Comparison of ENCODE assay signal across 9 cellular contexts in genomic region chr11:20156280-20156875, GRCh38. TPM values are rescaled to one million over a fixed set of nuclear protein-coding genes. Genes with fewer than 3 reads are reported as not detected.
A peak's percentile ranks its signal among the peaks of the same experiment; 100 is the strongest.
DNase-seq lines count a peak whose midpoint lies in the region; ATAC-seq, FAIRE-seq and TF ChIP-seq lines count a peak whose summit lies in the region.
"Had no signal": no experiment of that assay in that cellular context is flagged by ENCODE, and none has a peak within 500 bp of the region (broad histone marks: within the 10 kb centered on the region; RNA-seq: fewer than 3 reads in every experiment).

No MANE protein-coding gene starts in this region.

- POLR2A ChIA-PET in HepG2 (lab: Yijun Ruan, JAX) = no interaction called here
- POLR2A ChIA-PET in PC-9 (lab: Charles Lee; ENCODE audit: unreplicated experiment) = no interaction called here

- H3K27me3 Mint-ChIP-seq in stimulated activated naive CD8-positive, alpha-beta T cell treated with anti-CD3 and anti-CD28 coated beads, Interleukin-15, Interleukin-2, amounts not matched to agents 100 ng/mL and 50 ng/mL, for 24 hours = peaks cover 63% of the 10 kb centered on the region

- H3K36me3 ChIP-seq in HepG2 (replicated peaks in 1 of 2; ENCODE audit: control insufficient read depth in 1 of 2, insufficient read depth in 2 of 2, low read length in 2 of 2) (no peaks in the 10 kb centered on the region), PC-9 (ENCODE audit: low read depth) (no peaks in the 10 kb centered on the region)

- peak overlapping the region; percentile 60 for H3K4me3 Mint-ChIP-seq in stimulated activated naive CD8-positive, alpha-beta T cell treated with anti-CD3 and anti-CD28 coated beads, Interleukin-15, Interleukin-2, amounts not matched to agents 100 ng/mL and 50 ng/mL, for 24 hours

- peaks cover 7% of the 10 kb centered on the region for H3K36me3 Mint-ChIP-seq in stimulated activated naive CD8-positive, alpha-beta T cell treated with anti-CD3 and anti-CD28 coated beads, Interleukin-15, Interleukin-2, amounts not matched to agents 100 ng/mL and 50 ng/mL, for 24 hours (ENCODE audit: low read depth)

- H3K27ac ChIP-seq in HepG2 (ENCODE audit: extremely low read length, insufficient read depth, low read length) (no peak overlapping the region), PC-9 (no peak overlapping the region)
- H3K27ac ChIP-seq: 22Rv1 had no signal

- H3K27me3 ChIP-seq in HepG2 (ENCODE audit: control insufficient read depth in 1 of 2, insufficient read depth in 2 of 2, low read length in 2 of 2) = peaks cover 11 to 72% of the 10 kb centered on the region in 2 experiments
- peaks cover 39% of the 10 kb centered on the region for H3K27me3 ChIP-seq in PC-9 (ENCODE audit: insufficient read depth, low read depth)

- no peak for TF ChIP-seq POLR2A in HepG2 (IDR thresholded peaks at IDR 0.05; ENCODE audit: insufficient read depth in 1 of 2, low read depth in 2 of 2, low read length in 2 of 2)

- in situ Hi-C loops in HepG2 (cut with HindIII; ENCODE audit: extremely low pct_ligation_motif_present, low pct_unique_long_range_greater_than_20kb) = no loop called here

- no peak overlapping the region for H3K27ac Mint-ChIP-seq in stimulated activated naive CD8-positive, alpha-beta T cell treated with anti-CD3 and anti-CD28 coated beads, Interleukin-15, Interleukin-2, amounts not matched to agents 100 ng/mL and 50 ng/mL, for 24 hours

- TF ChIP-seq EP300 in HepG2 (IDR thresholded peaks at IDR 0.05; ENCODE audit: low read depth in 2 of 2, low read length in 2 of 2) (no peak), HepG2 (CRISPR knock-in tag; IDR thresholded peaks at IDR 0.05; ENCODE audit: borderline replicate concordance) (no peak)

- FAIRE-seq in HepG2 (lab: Jason Lieb, UNC) = no peak

- peak; percentile 14 for DNase-seq in DMS 273 (lab: John Stamatoyannopoulos, UW; ENCODE audit: unreplicated experiment)
- no peak for DNase-seq in DMS 273 treated with DMSO at 0.1 percent for 48 hours (lab: John Stamatoyannopoulos, UW)
- peak; percentile 58 to 61 for DNase-seq in activated T-cell treated with anti-CD3 and anti-CD28 coated beads, Interleukin-2, amount 50 U/mL, for 48 hours
- DNase-seq in HepG2 (ENCODE audit: low spot score) = no peak
- no peak for DNase-seq in DMS153 treated with DMSO at 0.1 percent for 48 hours (lab: John Stamatoyannopoulos, UW; ENCODE audit: unreplicated experiment)
- no peak for DNase-seq in PC-9

- no peaks in the 10 kb centered on the region for H3F3A ChIP-seq in PC-9 (ENCODE audit: insufficient read depth, low read depth)

- ATAC-seq in HepG2 (peak; percentile 35), HG02678 (IDR thresholded peaks at IDR 0.05; ENCODE audit: unreplicated experiment) (no peak)

- peaks cover 12% of the 10 kb centered on the region for H3K9me3 Mint-ChIP-seq in stimulated activated naive CD8-positive, alpha-beta T cell treated with anti-CD3 and anti-CD28 coated beads, Interleukin-15, Interleukin-2, amounts not matched to agents 100 ng/mL and 50 ng/mL, for 24 hours

- H3K4me2 ChIP-seq in HepG2 (ENCODE audit: low read depth, low read length) = peak overlapping the region; percentile 49
- H3K4me2 ChIP-seq in PC-9 = no peak overlapping the region

- H2AFZ ChIP-seq in HepG2 (ENCODE audit: low read length) = no peak overlapping the region
- H2AFZ ChIP-seq in PC-9 = no peak overlapping the region

- BruUV-seq in HepG2 (replicated peaks; lab: Mats Ljungman, UMichigan) = no TSS peak
- no TSS peak for BruUV-seq in PC-9 (replicated peaks; lab: Mats Ljungman, UMichigan)

- TF ChIP-seq RAD21 in HepG2 (CRISPR knock-in tag; IDR thresholded peaks at IDR 0.05) = no peak

- H3K4me1 Mint-ChIP-seq in stimulated activated naive CD8-positive, alpha-beta T cell treated with anti-CD3 and anti-CD28 coated beads, Interleukin-15, Interleukin-2, amounts not matched to agents 100 ng/mL and 50 ng/mL, for 24 hours (ENCODE audit: low read depth) = peaks cover 23% of the 10 kb centered on the region

- H3K9me2 ChIP-seq in PC-9 (ENCODE audit: insufficient read depth) = no peaks in the 10 kb centered on the region

- H4K20me1 ChIP-seq in HepG2 (ENCODE audit: insufficient read depth, low read length) (no peaks in the 10 kb centered on the region), PC-9 (ENCODE audit: insufficient read depth) (no peaks in the 10 kb centered on the region)

- 38% methylated on average over 16 of the region's 51 CpGs for WGBS in HepG2 (ENCODE audit: low lambda C conversion rate)

- no peaks in the 10 kb centered on the region for H3K4me1 ChIP-seq in HepG2 (ENCODE audit: insufficient read depth, low read length)
- no peaks in the 10 kb centered on the region for H3K4me1 ChIP-seq in PC-9 (replicated peaks; ENCODE audit: insufficient read depth)

- H3K4me3 ChIP-seq in HepG2 (replicated peaks in 1 of 3; ENCODE audit: insufficient read depth in 1 of 3, low read depth in 2 of 3, low read length in 3 of 3) (peak overlapping the region; percentile 16 to 46 (median 38); a peak in 4 of 6 replicates), PC-9 (no peak overlapping the region)

- intact Hi-C loops in HepG2 (cut with micrococcal nuclease; ENCODE audit: unreplicated experiment) (no loop called here), PC-9 (cut with micrococcal nuclease; ENCODE audit: unreplicated experiment) (no loop called here)

- CTCF ChIA-PET in HepG2 (lab: Yijun Ruan, JAX; ENCODE audit: low intra/inter-chr PET ratio, low total read pairs) = no interaction called here
- CTCF ChIA-PET in PC-9 (lab: Charles Lee) = no interaction called here

- TF ChIP-seq CTCF in HepG2 (CRISPR knock-in tag; IDR thresholded peaks at IDR 0.05) (no peak), PC-9 (conservative IDR thresholded peaks at IDR 0.05) (no peak)

- no peak overlapping the region for H3K9ac ChIP-seq in HepG2 (ENCODE audit: insufficient read depth, low read depth, low read length)

- H3K9me3 ChIP-seq in HepG2 (ENCODE audit: low read length) = no peaks in the 10 kb centered on the region
- no peaks in the 10 kb centered on the region for H3K9me3 ChIP-seq in PC-9 (ENCODE audit: insufficient read depth, low read depth)

- H3K79me2 ChIP-seq in HepG2 (ENCODE audit: insufficient read depth, low read length) (no peaks in the 10 kb centered on the region), PC-9 (ENCODE audit: low read depth) (no peaks in the 10 kb centered on the region)

TF ChIP-seq in HepG2, 621 proteins besides CTCF, POLR2A, EP300 and RAD21:
- TF ChIP-seq GABPB1 (CRISPR knock-in tag; IDR thresholded peaks at IDR 0.05) (peak; percentile 35; the same call in 1 of the 2 replicates), U2AF1 (optimal IDR thresholded peaks at IDR 0.05; ENCODE audit: low read depth, low read length) (no peak), ZNF687 (CRISPR knock-in tag; IDR thresholded peaks at IDR 0.05) (peak; percentile 31), ZNF484 (CRISPR knock-in tag; IDR thresholded peaks at IDR 0.05; ENCODE audit: borderline replicate concordance, low read depth) (no peak)

RNA-seq across cellular contexts. Expression of gene DBX1, which starts 3.9 kb away (rescaled TPM):
- total RNA-seq in HepG2 (2016; rRNA removed; fragmentation: Illumina TruSeq; extraction: Trizol) = not detected in 2 replicates
- not detected in 2 replicates for total RNA-seq in HepG2 (2016; cell fraction: cytosol; rRNA removed; fragmentation: Illumina TruSeq; extraction: Trizol; ENCODE audit: low read depth)
- not detected in 2 replicates for total RNA-seq in HepG2 (2016; cell fraction: insoluble cytoplasmic fraction; rRNA removed; fragmentation: Illumina TruSeq; extraction: Trizol)
- total RNA-seq in HepG2 (2016; cell fraction: membrane; rRNA removed; fragmentation: Illumina TruSeq; extraction: Trizol) = not detected in 2 replicates
- total RNA-seq in HepG2 (2016; cell fraction: nucleus; rRNA removed; fragmentation: Illumina TruSeq; extraction: Trizol) = not detected in 2 replicates
- polyA plus RNA-seq in HepG2 (2011; rRNA removed) = not detected in 2 replicates
- polyA plus RNA-seq in HepG2 (2011; cell fraction: cytosol; rRNA removed) = not detected in 2 replicates
- not detected in 2 replicates for polyA plus RNA-seq in HepG2 (2011; cell fraction: nucleus; rRNA removed)
- not detected in 2 replicates for polyA plus RNA-seq in HepG2 (2012)
- polyA plus RNA-seq in HepG2 (2016; cell fraction: cytosol; fragmentation: Illumina TruSeq; extraction: Trizol; ENCODE audit: low read depth) = not detected in 2 replicates
- not detected in 2 replicates for polyA plus RNA-seq in HepG2 (2016; cell fraction: insoluble cytoplasmic fraction; fragmentation: Illumina TruSeq; extraction: Trizol; ENCODE audit: low read depth)
- polyA plus RNA-seq in HepG2 (2016; cell fraction: membrane; fragmentation: Illumina TruSeq; extraction: Trizol; ENCODE audit: low read depth) = not detected in 2 replicates
- not detected in 2 replicates for polyA plus RNA-seq in HepG2 (2016; cell fraction: nucleus; fragmentation: Illumina TruSeq; extraction: Trizol; ENCODE audit: insufficient read depth, low read depth)
- polyA minus RNA-seq in HepG2 (2011; rRNA and poly(A)+ RNA removed; ENCODE audit: low replicate concordance) = not detected in 2 replicates
- not detected in 2 replicates for polyA minus RNA-seq in HepG2 (2011; cell fraction: cytosol; rRNA and poly(A)+ RNA removed)
- polyA minus RNA-seq in HepG2 (2011; cell fraction: nucleus; rRNA and poly(A)+ RNA removed) = not detected in 2 replicates
- not detected in 2 replicates for total RNA-seq in PC-9 (2021)

Comparison
In these comparisons a context has a peak if more than half of its experiments do, and no peak if none do; other contexts are left out.
1. DNase-seq: peak in DMS 273 (single experiment) and activated T-cell treated with anti-CD3 and anti-CD28 coated beads, Interleukin-2, amount 50 U/mL, for 48 hours (2 of 2); none in DMS 273 treated with DMSO at 0.1 percent for 48 hours (single experiment), HepG2 (single experiment), DMS153 treated with DMSO at 0.1 percent for 48 hours (single experiment) and PC-9 (0 of 2).